Comparison of ENCODE assay signal across 1 cellular context in the genomic region with DNA sequence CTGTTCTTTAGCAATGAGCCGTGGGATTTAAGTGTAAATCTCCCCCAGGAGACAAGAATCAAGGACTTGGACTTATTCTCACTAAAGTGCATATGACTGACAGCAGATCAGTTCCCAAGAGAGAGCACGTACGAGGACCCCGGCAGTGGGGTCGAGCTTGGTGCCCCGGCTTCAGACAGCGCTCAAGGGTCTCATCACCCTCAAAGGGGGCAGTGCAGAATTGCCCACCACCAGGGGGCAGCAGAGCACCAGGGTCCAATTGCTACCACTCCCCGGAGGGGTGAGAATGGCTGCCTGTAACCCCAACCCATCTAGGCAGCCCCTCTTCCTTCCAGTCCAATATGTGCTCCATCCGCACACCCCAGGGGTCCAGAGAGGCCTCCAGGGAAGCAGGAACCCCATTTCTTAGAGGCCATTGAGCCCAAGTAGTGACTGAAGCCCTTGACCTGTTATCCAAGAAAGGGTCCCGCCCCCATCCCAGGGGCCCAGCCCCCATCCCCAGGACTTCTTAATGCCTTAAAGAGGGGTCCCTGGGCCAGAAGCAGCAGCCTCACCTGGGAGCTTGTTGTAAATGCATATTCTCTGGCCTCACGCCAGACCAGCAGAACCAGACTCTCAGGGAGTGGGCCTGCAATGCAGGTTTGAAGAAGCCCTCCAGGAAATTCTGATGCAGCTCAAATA.
A peak's percentile ranks its signal among the peaks of the same experiment; 100 is the strongest.
TF ChIP-seq lines count a peak whose summit lies in the region.

No MANE protein-coding gene starts in this region.

TF ChIP-seq in K562, 482 proteins besides CTCF, POLR2A, EP300 and RAD21 (continued from another document and continues in another):
- TF ChIP-seq, protein P1, sequence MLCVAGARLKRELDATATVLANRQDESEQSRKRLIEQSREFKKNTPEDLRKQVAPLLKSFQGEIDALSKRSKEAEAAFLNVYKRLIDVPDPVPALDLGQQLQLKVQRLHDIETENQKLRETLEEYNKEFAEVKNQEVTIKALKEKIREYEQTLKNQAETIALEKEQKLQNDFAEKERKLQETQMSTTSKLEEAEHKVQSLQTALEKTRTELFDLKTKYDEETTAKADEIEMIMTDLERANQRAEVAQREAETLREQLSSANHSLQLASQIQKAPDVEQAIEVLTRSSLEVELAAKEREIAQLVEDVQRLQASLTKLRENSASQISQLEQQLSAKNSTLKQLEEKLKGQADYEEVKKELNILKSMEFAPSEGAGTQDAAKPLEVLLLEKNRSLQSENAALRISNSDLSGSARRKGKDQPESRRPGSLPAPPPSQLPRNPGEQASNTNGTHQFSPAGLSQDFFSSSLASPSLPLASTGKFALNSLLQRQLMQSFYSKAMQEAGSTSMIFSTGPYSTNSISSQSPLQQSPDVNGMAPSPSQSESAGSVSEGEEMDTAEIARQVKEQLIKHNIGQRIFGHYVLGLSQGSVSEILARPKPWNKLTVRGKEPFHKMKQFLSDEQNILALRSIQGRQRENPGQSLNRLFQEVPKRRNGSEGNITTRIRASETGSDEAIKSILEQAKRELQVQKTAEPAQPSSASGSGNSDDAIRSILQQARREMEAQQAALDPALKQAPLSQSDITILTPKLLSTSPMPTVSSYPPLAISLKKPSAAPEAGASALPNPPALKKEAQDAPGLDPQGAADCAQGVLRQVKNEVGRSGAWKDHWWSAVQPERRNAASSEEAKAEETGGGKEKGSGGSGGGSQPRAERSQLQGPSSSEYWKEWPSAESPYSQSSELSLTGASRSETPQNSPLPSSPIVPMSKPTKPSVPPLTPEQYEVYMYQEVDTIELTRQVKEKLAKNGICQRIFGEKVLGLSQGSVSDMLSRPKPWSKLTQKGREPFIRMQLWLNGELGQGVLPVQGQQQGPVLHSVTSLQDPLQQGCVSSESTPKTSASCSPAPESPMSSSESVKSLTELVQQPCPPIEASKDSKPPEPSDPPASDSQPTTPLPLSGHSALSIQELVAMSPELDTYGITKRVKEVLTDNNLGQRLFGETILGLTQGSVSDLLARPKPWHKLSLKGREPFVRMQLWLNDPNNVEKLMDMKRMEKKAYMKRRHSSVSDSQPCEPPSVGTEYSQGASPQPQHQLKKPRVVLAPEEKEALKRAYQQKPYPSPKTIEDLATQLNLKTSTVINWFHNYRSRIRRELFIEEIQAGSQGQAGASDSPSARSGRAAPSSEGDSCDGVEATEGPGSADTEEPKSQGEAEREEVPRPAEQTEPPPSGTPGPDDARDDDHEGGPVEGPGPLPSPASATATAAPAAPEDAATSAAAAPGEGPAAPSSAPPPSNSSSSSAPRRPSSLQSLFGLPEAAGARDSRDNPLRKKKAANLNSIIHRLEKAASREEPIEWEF (CRISPR knock-in tag; IDR thresholded peaks at IDR 0.05) = no peak
- no peak for TF ChIP-seq ZNF3 (CRISPR knock-in tag; IDR thresholded peaks at IDR 0.05)
- no peak for TF ChIP-seq CXXC5 (CRISPR knock-in tag; IDR thresholded peaks at IDR 0.05)
- no peak for TF ChIP-seq PRPF4 (IDR thresholded peaks at IDR 0.05; ENCODE audit: insufficient read depth, low read depth, low read length, poor library complexity, severe bottlenecking)
- no peak for TF ChIP-seq EP400 (IDR thresholded peaks at IDR 0.05)
- TF ChIP-seq ZNF121 (CRISPR knock-in tag; conservative IDR thresholded peaks at IDR 0.05) = no peak
- no peak for TF ChIP-seq KDM4B (IDR thresholded peaks at IDR 0.05; ENCODE audit: borderline replicate concordance in 2 of 2, low read depth in 1 of 2)
- peak; percentile 27 to 68 (median 37) for TF ChIP-seq YY1 (IDR thresholded peaks at IDR 0.05; ENCODE audit: borderline replicate concordance in 1 of 3, control insufficient read depth in 1 of 3, extremely low read depth in 1 of 3, insufficient read depth in 3 of 3, insufficient read length in 1 of 3, insufficient replicate concordance in 2 of 3, low read depth in 1 of 3, low read length in 2 of 3)
- TF ChIP-seq CREB1 (IDR thresholded peaks at IDR 0.05) = no peak
- TF ChIP-seq CREB1 (CRISPR knock-in tag; IDR thresholded peaks at IDR 0.05) = no peak
- TF ChIP-seq HCFC1 (IDR thresholded peaks at IDR 0.05; ENCODE audit: low read depth, low read length) = 0 out of 2 replicates have a peak, but pooled peaks have one; percentile 20
- no peak for TF ChIP-seq SNRNP70 (optimal IDR thresholded peaks at IDR 0.05; ENCODE audit: low read depth, low read length)
- no peak for TF ChIP-seq PHB2 (IDR thresholded peaks at IDR 0.05; ENCODE audit: low read depth)
- no peak for TF ChIP-seq CBX5 (IDR thresholded peaks at IDR 0.05; ENCODE audit: borderline replicate concordance, low read depth)
- peak; percentile 44 for TF ChIP-seq NFIC (IDR thresholded peaks at IDR 0.05)
- TF ChIP-seq BDP1 (IDR thresholded peaks at IDR 0.05; ENCODE audit: insufficient read depth, insufficient read length) = no peak
- TF ChIP-seq, protein P2, sequence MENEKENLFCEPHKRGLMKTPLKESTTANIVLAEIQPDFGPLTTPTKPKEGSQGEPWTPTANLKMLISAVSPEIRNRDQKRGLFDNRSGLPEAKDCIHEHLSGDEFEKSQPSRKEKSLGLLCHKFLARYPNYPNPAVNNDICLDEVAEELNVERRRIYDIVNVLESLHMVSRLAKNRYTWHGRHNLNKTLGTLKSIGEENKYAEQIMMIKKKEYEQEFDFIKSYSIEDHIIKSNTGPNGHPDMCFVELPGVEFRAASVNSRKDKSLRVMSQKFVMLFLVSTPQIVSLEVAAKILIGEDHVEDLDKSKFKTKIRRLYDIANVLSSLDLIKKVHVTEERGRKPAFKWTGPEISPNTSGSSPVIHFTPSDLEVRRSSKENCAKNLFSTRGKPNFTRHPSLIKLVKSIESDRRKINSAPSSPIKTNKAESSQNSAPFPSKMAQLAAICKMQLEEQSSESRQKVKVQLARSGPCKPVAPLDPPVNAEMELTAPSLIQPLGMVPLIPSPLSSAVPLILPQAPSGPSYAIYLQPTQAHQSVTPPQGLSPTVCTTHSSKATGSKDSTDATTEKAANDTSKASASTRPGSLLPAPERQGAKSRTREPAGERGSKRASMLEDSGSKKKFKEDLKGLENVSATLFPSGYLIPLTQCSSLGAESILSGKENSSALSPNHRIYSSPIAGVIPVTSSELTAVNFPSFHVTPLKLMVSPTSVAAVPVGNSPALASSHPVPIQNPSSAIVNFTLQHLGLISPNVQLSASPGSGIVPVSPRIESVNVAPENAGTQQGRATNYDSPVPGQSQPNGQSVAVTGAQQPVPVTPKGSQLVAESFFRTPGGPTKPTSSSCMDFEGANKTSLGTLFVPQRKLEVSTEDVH (IDR thresholded peaks at IDR 0.05; ENCODE audit: low read depth, partially characterized antibody) = no peak
- TF ChIP-seq ZNF384 (IDR thresholded peaks at IDR 0.05; ENCODE audit: low read depth, low read length) = no peak
- TF ChIP-seq TCF7 (IDR thresholded peaks at IDR 0.05; ENCODE audit: borderline replicate concordance) = 0 out of 2 replicates have a peak, but pooled peaks have one; percentile 18
- TF ChIP-seq STAG1 (CRISPR knock-in tag; IDR thresholded peaks at IDR 0.05; ENCODE audit: borderline replicate concordance) = peak; percentile 86
- 0 out of 2 replicates have a peak, but pooled peaks have one; percentile 36 for TF ChIP-seq ZKSCAN1 (IDR thresholded peaks at IDR 0.05; ENCODE audit: low read depth, low read length)
- TF ChIP-seq, protein P3, sequence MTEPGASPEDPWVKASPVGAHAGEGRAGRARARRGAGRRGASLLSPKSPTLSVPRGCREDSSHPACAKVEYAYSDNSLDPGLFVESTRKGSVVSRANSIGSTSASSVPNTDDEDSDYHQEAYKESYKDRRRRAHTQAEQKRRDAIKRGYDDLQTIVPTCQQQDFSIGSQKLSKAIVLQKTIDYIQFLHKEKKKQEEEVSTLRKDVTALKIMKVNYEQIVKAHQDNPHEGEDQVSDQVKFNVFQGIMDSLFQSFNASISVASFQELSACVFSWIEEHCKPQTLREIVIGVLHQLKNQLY (CRISPR knock-in tag; conservative IDR thresholded peaks at IDR 0.05) = no peak
- no peak for TF ChIP-seq TAF1 (IDR thresholded peaks at IDR 0.05; ENCODE audit: control insufficient read depth, extremely low read depth, insufficient read depth, low read length, severe bottlenecking)
- TF ChIP-seq DEAF1 (CRISPR knock-in tag; IDR thresholded peaks at IDR 0.05) = peak; percentile 99
- no peak for TF ChIP-seq CGGBP1 (CRISPR knock-in tag; IDR thresholded peaks at IDR 0.05)
- TF ChIP-seq ZNF408 (CRISPR knock-in tag; IDR thresholded peaks at IDR 0.05; ENCODE audit: low read depth) = no peak
- TF ChIP-seq ID3 (CRISPR knock-in tag; IDR thresholded peaks at IDR 0.05) = no peak
- TF ChIP-seq ID3 (tag; IDR thresholded peaks at IDR 0.05) = no peak
- TF ChIP-seq, protein P4, sequence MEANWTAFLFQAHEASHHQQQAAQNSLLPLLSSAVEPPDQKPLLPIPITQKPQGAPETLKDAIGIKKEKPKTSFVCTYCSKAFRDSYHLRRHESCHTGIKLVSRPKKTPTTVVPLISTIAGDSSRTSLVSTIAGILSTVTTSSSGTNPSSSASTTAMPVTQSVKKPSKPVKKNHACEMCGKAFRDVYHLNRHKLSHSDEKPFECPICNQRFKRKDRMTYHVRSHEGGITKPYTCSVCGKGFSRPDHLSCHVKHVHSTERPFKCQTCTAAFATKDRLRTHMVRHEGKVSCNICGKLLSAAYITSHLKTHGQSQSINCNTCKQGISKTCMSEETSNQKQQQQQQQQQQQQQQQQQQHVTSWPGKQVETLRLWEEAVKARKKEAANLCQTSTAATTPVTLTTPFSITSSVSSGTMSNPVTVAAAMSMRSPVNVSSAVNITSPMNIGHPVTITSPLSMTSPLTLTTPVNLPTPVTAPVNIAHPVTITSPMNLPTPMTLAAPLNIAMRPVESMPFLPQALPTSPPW (CRISPR knock-in tag; IDR thresholded peaks at IDR 0.05) = peak; percentile 57
- TF ChIP-seq, protein P5, sequence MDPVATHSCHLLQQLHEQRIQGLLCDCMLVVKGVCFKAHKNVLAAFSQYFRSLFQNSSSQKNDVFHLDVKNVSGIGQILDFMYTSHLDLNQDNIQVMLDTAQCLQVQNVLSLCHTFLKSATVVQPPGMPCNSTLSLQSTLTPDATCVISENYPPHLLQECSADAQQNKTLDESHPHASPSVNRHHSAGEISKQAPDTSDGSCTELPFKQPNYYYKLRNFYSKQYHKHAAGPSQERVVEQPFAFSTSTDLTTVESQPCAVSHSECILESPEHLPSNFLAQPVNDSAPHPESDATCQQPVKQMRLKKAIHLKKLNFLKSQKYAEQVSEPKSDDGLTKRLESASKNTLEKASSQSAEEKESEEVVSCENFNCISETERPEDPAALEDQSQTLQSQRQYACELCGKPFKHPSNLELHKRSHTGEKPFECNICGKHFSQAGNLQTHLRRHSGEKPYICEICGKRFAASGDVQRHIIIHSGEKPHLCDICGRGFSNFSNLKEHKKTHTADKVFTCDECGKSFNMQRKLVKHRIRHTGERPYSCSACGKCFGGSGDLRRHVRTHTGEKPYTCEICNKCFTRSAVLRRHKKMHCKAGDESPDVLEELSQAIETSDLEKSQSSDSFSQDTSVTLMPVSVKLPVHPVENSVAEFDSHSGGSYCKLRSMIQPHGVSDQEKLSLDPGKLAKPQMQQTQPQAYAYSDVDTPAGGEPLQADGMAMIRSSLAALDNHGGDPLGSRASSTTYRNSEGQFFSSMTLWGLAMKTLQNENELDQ (CRISPR knock-in tag; IDR thresholded peaks at IDR 0.05; ENCODE audit: borderline replicate concordance) = no peak
- TF ChIP-seq, protein P6, sequence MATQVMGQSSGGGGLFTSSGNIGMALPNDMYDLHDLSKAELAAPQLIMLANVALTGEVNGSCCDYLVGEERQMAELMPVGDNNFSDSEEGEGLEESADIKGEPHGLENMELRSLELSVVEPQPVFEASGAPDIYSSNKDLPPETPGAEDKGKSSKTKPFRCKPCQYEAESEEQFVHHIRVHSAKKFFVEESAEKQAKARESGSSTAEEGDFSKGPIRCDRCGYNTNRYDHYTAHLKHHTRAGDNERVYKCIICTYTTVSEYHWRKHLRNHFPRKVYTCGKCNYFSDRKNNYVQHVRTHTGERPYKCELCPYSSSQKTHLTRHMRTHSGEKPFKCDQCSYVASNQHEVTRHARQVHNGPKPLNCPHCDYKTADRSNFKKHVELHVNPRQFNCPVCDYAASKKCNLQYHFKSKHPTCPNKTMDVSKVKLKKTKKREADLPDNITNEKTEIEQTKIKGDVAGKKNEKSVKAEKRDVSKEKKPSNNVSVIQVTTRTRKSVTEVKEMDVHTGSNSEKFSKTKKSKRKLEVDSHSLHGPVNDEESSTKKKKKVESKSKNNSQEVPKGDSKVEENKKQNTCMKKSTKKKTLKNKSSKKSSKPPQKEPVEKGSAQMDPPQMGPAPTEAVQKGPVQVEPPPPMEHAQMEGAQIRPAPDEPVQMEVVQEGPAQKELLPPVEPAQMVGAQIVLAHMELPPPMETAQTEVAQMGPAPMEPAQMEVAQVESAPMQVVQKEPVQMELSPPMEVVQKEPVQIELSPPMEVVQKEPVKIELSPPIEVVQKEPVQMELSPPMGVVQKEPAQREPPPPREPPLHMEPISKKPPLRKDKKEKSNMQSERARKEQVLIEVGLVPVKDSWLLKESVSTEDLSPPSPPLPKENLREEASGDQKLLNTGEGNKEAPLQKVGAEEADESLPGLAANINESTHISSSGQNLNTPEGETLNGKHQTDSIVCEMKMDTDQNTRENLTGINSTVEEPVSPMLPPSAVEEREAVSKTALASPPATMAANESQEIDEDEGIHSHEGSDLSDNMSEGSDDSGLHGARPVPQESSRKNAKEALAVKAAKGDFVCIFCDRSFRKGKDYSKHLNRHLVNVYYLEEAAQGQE (CRISPR knock-in tag; IDR thresholded peaks at IDR 0.05; ENCODE audit: low read depth) = no peak
- 0 out of 2 replicates have a peak, but pooled peaks have one; percentile 51 for TF ChIP-seq PHF21A (IDR thresholded peaks at IDR 0.05; ENCODE audit: borderline replicate concordance, low read depth)
- TF ChIP-seq PHB (CRISPR knock-in tag; IDR thresholded peaks at IDR 0.05) = no peak
- TF ChIP-seq CC2D1A (IDR thresholded peaks at IDR 0.05) = peak; percentile 86
- TF ChIP-seq MAZ (CRISPR knock-in tag; conservative IDR thresholded peaks at IDR 0.05 in 1 of 2, IDR thresholded peaks at IDR 0.05 in 1 of 2) = peak; percentile 79 to 86
- peak; percentile 15; the same call in 1 of the 2 replicates for TF ChIP-seq ZNF165 (CRISPR knock-in tag; IDR thresholded peaks at IDR 0.05; ENCODE audit: borderline replicate concordance)
